1 cellular context compared by ENCODE assay signal in genomic region chr2:227888289-227888688, GRCh38.
TF ChIP-seq lines count a peak whose summit lies in the region.

No MANE protein-coding gene starts in this region.

TF ChIP-seq in WTC11, 78 proteins besides CTCF, POLR2A, EP300 and RAD21 (continued from another document):
- TF ChIP-seq ATF2 (CRISPR knock-in tag; IDR thresholded peaks at IDR 0.05; ENCODE audit: borderline replicate concordance, low read depth), result no peak
- no peak for TF ChIP-seq GTF2I (CRISPR knock-in tag; conservative IDR thresholded peaks at IDR 0.05)
- TF ChIP-seq ELF4 (CRISPR knock-in tag; IDR thresholded peaks at IDR 0.05; ENCODE audit: low read depth), result no peak
- no peak for TF ChIP-seq RORB (CRISPR knock-in tag; IDR thresholded peaks at IDR 0.05)
- no peak for TF ChIP-seq NFYB (CRISPR knock-in tag; conservative IDR thresholded peaks at IDR 0.05; ENCODE audit: low read depth)
- TF ChIP-seq ZSCAN18 (CRISPR knock-in tag; IDR thresholded peaks at IDR 0.05), result no peak
- no peak for TF ChIP-seq PRDM15 (CRISPR knock-in tag; IDR thresholded peaks at IDR 0.05)
- TF ChIP-seq NR2C2 (CRISPR knock-in tag; IDR thresholded peaks at IDR 0.05), result no peak
TF ChIP-seq in WTC11: peak in this region for 0.
